In genomic region chr2:121649652-121650553, GRCh38 we compare ENCODE assay signal across 8 cellular contexts.
DNase-seq lines count a peak whose midpoint lies in the region; ATAC-seq and TF ChIP-seq lines count a peak whose summit lies in the region.

No MANE protein-coding gene starts in this region.

- DNase-seq in AG20443 (ENCODE audit: low spot score) (peak; percentile 82), NCI-H510A (lab: John Stamatoyannopoulos, UW) (peak; percentile 47), choroid plexus epithelial cell (ENCODE audit: low read depth) (peak; percentile 90)
- DNase-seq in activated CD4-positive, alpha-beta T cell treated with anti-CD3 and anti-CD28 coated beads for 24 hours (ENCODE audit: low read depth in 2 of 2): peak; percentile 63 to 74
- peak; percentile 55 to 74 (median 66) for DNase-seq in stimulated activated CD4-positive, alpha-beta T cell treated with anti-CD3 and anti-CD28 coated beads, Interleukin-1b, Interleukin-23, amount 100 ng/mL, for 24 hours (ENCODE audit: low read depth in 4 of 4, low spot score in 1 of 4)

- TF ChIP-seq POLR2A in GM19193 (IDR thresholded peaks at IDR 0.05; ENCODE audit: extremely low read depth, insufficient read depth, insufficient read length): peak; percentile 55

- H3K27me3 ChIP-seq in layer of hippocampus (ENCODE audit: control insufficient read depth, insufficient read depth, low read length): no peaks in the 10 kb centered on the region

- H3K27ac ChIP-seq in layer of hippocampus (ENCODE audit: low read depth, low read length): peak overlapping the region; percentile 99

- peak overlapping the region; percentile 95 for H3K4me3 ChIP-seq in choroid plexus epithelial cell (ENCODE audit: low read depth, low read length)

- no peak for TF ChIP-seq CTCF in choroid plexus epithelial cell (conservative IDR thresholded peaks at IDR 0.05; ENCODE audit: low read depth, low read length)

- ATAC-seq in HG03439 (IDR thresholded peaks at IDR 0.05; ENCODE audit: unreplicated experiment): peak; percentile 57

Comparison
In these comparisons a context has a peak if more than half of its experiments do, and no peak if none do; other contexts are left out.
1. Peak in every context shown above with its lines: DNase-seq, ATAC-seq, H3K4me3 ChIP-seq and H3K27ac ChIP-seq.